In the genomic region with DNA sequence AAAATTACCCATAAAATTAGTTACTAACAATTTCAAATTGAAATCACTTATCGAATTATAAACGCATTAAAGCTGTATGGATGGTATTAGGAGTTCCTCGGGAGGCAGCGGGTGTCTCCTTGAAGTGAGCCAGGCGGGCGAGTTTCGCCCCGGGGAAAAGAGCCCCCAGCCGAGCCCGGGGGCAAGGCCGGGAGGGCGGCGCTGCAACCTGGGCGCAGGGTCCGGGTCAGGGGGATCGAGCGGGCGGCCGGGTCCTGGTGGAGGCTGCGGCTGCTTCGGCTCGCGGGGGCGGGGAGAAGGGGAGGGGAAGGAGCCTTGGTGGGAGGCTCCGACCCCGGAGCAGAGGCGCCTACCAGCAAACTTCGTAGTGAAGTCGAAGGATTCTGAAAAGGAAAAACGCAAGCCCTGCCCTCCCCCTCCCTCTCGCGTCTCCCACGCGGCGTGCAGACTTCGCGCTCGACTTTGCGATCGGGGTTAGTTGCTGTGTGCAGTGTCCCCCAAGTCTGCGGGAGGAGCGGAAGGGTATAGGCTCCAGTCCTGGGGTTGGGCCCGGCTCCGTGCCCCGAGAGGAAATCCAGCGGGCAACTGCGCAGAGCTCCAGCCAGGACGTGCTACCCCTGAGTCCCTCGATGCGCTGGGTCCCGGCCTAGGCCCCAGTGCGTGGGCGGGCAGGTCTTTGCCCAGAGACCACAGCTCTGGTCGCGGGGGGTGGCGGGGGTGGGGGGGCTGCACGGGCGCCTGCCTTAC, we compare ENCODE assay signal across 8 cellular contexts.
DNase-seq lines count a peak whose midpoint lies in the region; ATAC-seq and TF ChIP-seq lines count a peak whose summit lies in the region.

No MANE protein-coding gene starts in this region.

- H3K4me3 Mint-ChIP-seq in activated naive CD4-positive, alpha-beta T cell treated with anti-CD3 and anti-CD28 coated beads for 36 hours, result no peak overlapping the region

- intact Hi-C loops in PC-3 (cut with micrococcal nuclease), result loop anchor here (1.0 to 10.0 kb wide), 10 partner anchors 79 to 1272 kb away; partner anchors contain the start of genes ETAA1 and MEIS1
- intact Hi-C loops in activated naive CD4-positive, alpha-beta T cell treated with anti-CD3 and anti-CD28 coated beads for 36 hours (cut with micrococcal nuclease), result loop anchor here (5.0 to 10.0 kb wide), 2 partner anchors 819 to 933 kb away; partner anchors contain the start of gene ETAA1

- peaks cover 12% of the 10 kb centered on the region for H3K4me1 Mint-ChIP-seq in activated naive CD4-positive, alpha-beta T cell treated with anti-CD3 and anti-CD28 coated beads for 36 hours (ENCODE audit: low read depth)

- TF ChIP-seq CTCF in BE2C (IDR thresholded peaks at IDR 0.05; ENCODE audit: low read depth, low read length), result no peak
- TF ChIP-seq CTCF in PC-3 (conservative IDR thresholded peaks at IDR 0.05; ENCODE audit: low read depth, low read length), result no peak
- TF ChIP-seq CTCF in fibroblast of lung (conservative IDR thresholded peaks at IDR 0.05 in 1 of 2, IDR thresholded peaks at IDR 0.05 in 1 of 2; ENCODE audit: low read depth in 1 of 2, low read length in 2 of 2), result no peak

- H3K79me2 ChIP-seq in PC-3 (ENCODE audit: low read length) (no peaks in the 10 kb centered on the region), fibroblast of lung (ENCODE audit: control insufficient read depth, insufficient read depth, low read length) (peaks cover 42% of the 10 kb centered on the region)

- no peaks in the 10 kb centered on the region for H3K9me3 ChIP-seq in BE2C
- no peaks in the 10 kb centered on the region for H3K9me3 ChIP-seq in PC-3 (ENCODE audit: low read length)
- H3K9me3 ChIP-seq in fibroblast of lung (ENCODE audit: control insufficient read depth, insufficient read depth, low read depth, low read length), result no peaks in the 10 kb centered on the region
- no peaks in the 10 kb centered on the region for H3K9me3 ChIP-seq in neuron (ENCODE audit: low read length)

- no peak overlapping the region for H3K27ac Mint-ChIP-seq in activated naive CD4-positive, alpha-beta T cell treated with anti-CD3 and anti-CD28 coated beads for 36 hours

- H3K4me3 ChIP-seq in BE2C (ENCODE audit: low read depth, low read length) (peak overlapping the region; percentile 55), PC-3 (ENCODE audit: low read length) (peak overlapping the region; percentile 76), fibroblast of lung (replicated peaks in 1 of 4; ENCODE audit: control extremely low read depth in 1 of 4, insufficient read depth in 1 of 4, low read depth in 3 of 4, low read length in 4 of 4) (peak overlapping the region; percentile 61 to 75 (median 64)), neuron (ENCODE audit: low read length) (peak overlapping the region; percentile 60)

- H4K20me1 ChIP-seq in PC-3 (ENCODE audit: low read length), result no peaks in the 10 kb centered on the region
- H4K20me1 ChIP-seq in fibroblast of lung (ENCODE audit: control insufficient read depth, extremely low read depth, insufficient read depth, low read length), result no peaks in the 10 kb centered on the region

- H3K27me3 ChIP-seq in BE2C (no peaks in the 10 kb centered on the region), PC-3 (ENCODE audit: low read length) (peaks cover 45% of the 10 kb centered on the region), fibroblast of lung (ENCODE audit: control insufficient read depth, insufficient read depth, low read length) (no peaks in the 10 kb centered on the region), neuron (ENCODE audit: insufficient read depth, low read length) (peaks cover 35% of the 10 kb centered on the region)

- H3K4me2 ChIP-seq in PC-3 (ENCODE audit: low read length) (peak overlapping the region; percentile 98), fibroblast of lung (ENCODE audit: extremely low read depth, insufficient read depth, low read length) (peak overlapping the region; percentile 99)

- H3K36me3 ChIP-seq in BE2C, result no peaks in the 10 kb centered on the region
- no peaks in the 10 kb centered on the region for H3K36me3 ChIP-seq in PC-3 (ENCODE audit: low read depth, low read length)
- peaks cover 4% of the 10 kb centered on the region for H3K36me3 ChIP-seq in fibroblast of lung (ENCODE audit: control insufficient read depth, insufficient read depth, low read length)
- H3K36me3 ChIP-seq in neuron (ENCODE audit: insufficient read depth, low read length), result peaks cover 14% of the 10 kb centered on the region

- H3K27me3 Mint-ChIP-seq in activated naive CD4-positive, alpha-beta T cell treated with anti-CD3 and anti-CD28 coated beads for 36 hours (ENCODE audit: low read depth), result peaks cover 54% of the 10 kb centered on the region

- H2AFZ ChIP-seq in PC-3 (ENCODE audit: low read length) (peak overlapping the region; percentile 92), fibroblast of lung (ENCODE audit: low read length) (no peak overlapping the region), neuron (ENCODE audit: low read depth, low read length) (peak overlapping the region; percentile 8)

- no peaks in the 10 kb centered on the region for H3F3A ChIP-seq in PC-3 (ENCODE audit: low read length, unreplicated experiment)

- no TSS peak for BruUV-seq in PC-3 (replicated peaks; lab: Mats Ljungman, UMichigan)

- H3K9me2 ChIP-seq in PC-3 (replicated peaks; ENCODE audit: low read length), result no peaks in the 10 kb centered on the region

- no peaks in the 10 kb centered on the region for H3K36me3 Mint-ChIP-seq in activated naive CD4-positive, alpha-beta T cell treated with anti-CD3 and anti-CD28 coated beads for 36 hours (ENCODE audit: low read depth)

- H3K4me1 ChIP-seq in BE2C, result no peaks in the 10 kb centered on the region; the same call in 1 of the 2 replicates
- H3K4me1 ChIP-seq in PC-3 (ENCODE audit: insufficient read depth, low read length), result peaks cover 17% of the 10 kb centered on the region
- peaks cover 15% of the 10 kb centered on the region for H3K4me1 ChIP-seq in fibroblast of lung (ENCODE audit: control insufficient read depth, extremely low read depth, insufficient read depth, low read length)
- H3K4me1 ChIP-seq in neuron (ENCODE audit: insufficient read depth, low read length), result peaks cover 64% of the 10 kb centered on the region

- CTCF ChIA-PET in PC-3 (lab: Charles Lee), result interaction anchor here (0.6 to 1.0 kb wide), 2 partner anchors 141 to 147 kb away, joined by 3 to 4 read pairs; partner anchors contain the start of gene MEIS1
- CTCF ChIA-PET in activated naive CD4-positive, alpha-beta T cell treated with anti-CD3 and anti-CD28 coated beads for 36 hours (lab: Charles Lee), result no interaction called here

- H3K27ac ChIP-seq in PC-3 (ENCODE audit: low read length) (no peak overlapping the region), fibroblast of lung (ENCODE audit: insufficient read depth, low read length) (peak overlapping the region; percentile 91)

- ATAC-seq in PC-3, result peak; percentile 15

- DNase-seq in BE2C, result no peak
- no peak for DNase-seq in PC-3
- DNase-seq in fibroblast of lung (ENCODE audit: low read depth in 2 of 2), result peak; percentile 42 to 73
- no peak for DNase-seq in ACHN
- no peak for DNase-seq in NCI-H1092 treated with DMSO at 0.1 percent for 48 hours (lab: John Stamatoyannopoulos, UW)
- DNase-seq in activated naive CD4-positive, alpha-beta T cell treated with anti-CD3 and anti-CD28 coated beads for 36 hours, result no peak
- no peak for DNase-seq in stimulated activated CD4-positive, alpha-beta T cell treated with anti-CD3 and anti-CD28 coated beads, Interleukin-4, amount 100 ng/mL, for 24 hours

- in situ Hi-C loops in ACHN (cut with HindIII; ENCODE audit: low pct_ligation_motif_present, low pct_unique_long_range_greater_than_20kb, low sequenced_read_pairs), result no loop called here

- no peaks in the 10 kb centered on the region for H3K9me3 Mint-ChIP-seq in activated naive CD4-positive, alpha-beta T cell treated with anti-CD3 and anti-CD28 coated beads for 36 hours

- POLR2A ChIA-PET in PC-3 (lab: Charles Lee; ENCODE audit: unreplicated experiment), result no interaction called here

- H3K9ac ChIP-seq in PC-3 (ENCODE audit: low read length) (peak overlapping the region; percentile 11; the same call in 1 of the 2 replicates), fibroblast of lung (ENCODE audit: insufficient read depth, low read length) (peak overlapping the region; percentile 67)

Comparison
In these comparisons a context has a peak if more than half of its experiments do, and no peak if none do; other contexts are left out.
1. DNase-seq: peak in fibroblast of lung (2 of 2); none in BE2C (single experiment), PC-3 (single experiment), ACHN (single experiment), NCI-H1092 treated with DMSO at 0.1 percent for 48 hours (single experiment), activated naive CD4-positive, alpha-beta T cell treated with anti-CD3 and anti-CD28 coated beads for 36 hours (single experiment) and stimulated activated CD4-positive, alpha-beta T cell treated with anti-CD3 and anti-CD28 coated beads, Interleukin-4, amount 100 ng/mL, for 24 hours (single experiment).
2. Peak in every context shown above with its lines, with median percentiles within 50 percentile points of each other: H3K4me3 ChIP-seq.